In genomic region chr1:229130028-229130668, GRCh38 we compare ENCODE assay signal across 1 cellular context.
TF ChIP-seq lines count a peak whose summit lies in the region.

No MANE protein-coding gene starts in this region.

TF ChIP-seq in HepG2, 621 proteins besides CTCF, POLR2A, EP300 and RAD21 (continued from another document and continues in another):
- TF ChIP-seq, protein P1, sequence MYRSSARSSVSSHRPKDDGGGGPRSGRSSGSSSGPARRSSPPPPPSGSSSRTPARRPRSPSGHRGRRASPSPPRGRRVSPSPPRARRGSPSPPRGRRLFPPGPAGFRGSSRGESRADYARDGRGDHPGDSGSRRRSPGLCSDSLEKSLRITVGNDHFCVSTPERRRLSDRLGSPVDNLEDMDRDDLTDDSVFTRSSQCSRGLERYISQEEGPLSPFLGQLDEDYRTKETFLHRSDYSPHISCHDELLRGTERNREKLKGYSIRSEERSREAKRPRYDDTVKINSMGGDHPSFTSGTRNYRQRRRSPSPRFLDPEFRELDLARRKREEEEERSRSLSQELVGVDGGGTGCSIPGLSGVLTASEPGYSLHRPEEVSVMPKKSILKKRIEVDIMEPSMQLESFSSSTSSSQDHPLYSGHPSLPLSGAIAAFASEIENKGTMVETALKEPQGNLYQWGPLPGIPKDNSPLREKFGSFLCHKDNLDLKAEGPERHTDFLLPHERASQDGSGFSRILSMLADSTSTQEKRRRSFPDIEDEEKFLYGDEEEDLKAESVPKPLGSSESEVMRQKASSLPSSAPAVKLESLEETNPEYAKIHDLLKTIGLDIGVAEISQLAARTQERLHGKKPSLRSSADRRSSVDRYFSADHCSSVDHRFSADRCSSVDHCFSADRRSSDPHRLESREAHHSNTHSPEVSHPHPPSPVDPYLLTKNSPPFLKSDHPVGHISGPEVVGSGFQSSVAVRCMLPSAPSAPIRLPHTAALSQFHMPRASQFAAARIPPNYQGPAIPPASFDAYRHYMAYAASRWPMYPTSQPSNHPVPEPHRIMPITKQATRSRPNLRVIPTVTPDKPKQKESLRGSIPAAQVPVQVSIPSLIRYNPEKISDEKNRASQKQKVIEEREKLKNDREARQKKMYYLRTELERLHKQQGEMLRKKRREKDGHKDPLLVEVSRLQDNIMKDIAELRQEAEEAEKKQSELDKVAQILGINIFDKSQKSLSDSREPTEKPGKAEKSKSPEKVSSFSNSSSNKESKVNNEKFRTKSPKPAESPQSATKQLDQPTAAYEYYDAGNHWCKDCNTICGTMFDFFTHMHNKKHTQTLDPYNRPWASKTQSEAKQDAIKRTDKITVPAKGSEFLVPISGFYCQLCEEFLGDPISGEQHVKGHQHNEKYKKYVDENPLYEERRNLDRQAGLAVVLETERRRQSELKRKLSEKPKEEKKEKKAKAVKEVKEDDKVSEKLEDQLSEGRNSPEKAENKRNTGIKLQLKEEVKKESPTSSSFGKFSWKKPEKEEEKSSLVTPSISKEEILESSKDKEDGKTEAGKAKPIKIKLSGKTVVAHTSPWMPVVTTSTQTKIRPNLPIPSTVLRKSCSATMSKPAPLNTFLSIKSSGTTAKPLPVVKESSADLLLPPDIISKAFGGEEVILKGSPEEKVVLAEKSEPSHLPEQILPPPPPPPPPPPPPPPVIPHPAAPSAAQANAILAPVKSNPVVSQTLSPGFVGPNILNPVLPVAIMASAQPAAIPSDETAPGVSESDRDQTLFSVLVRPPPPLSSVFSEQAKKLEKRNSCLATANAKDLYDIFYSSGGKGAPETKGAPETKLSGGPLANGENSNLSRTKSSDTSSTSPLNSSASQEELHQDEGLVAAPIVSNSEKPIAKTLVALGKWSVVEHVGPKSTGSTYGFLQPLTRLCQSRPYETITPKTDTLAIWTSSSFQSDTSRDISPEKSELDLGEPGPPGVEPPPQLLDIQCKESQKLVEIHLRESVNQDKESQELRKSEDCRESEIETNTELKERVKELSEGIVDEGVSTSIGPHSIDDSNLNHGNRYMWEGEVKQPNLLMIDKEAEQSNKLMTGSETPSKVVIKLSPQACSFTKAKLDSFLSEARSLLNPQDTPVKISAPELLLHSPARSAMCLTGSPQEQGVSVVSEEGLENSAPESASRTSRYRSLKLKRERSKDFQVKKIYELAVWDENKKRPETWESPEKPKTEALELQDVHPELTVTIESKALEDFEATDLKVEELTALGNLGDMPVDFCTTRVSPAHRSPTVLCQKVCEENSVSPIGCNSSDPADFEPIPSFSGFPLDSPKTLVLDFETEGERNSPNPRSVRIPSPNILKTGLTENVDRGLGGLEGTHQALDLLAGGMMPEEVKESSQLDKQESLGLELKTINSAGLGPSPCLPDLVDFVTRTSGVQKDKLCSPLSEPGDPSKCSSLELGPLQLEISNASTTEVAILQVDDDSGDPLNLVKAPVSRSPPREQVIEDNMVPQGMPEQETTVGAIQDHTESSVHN (CRISPR knock-in tag; IDR thresholded peaks at IDR 0.05), result no peak
- no peak for TF ChIP-seq FUBP1 (CRISPR knock-in tag; IDR thresholded peaks at IDR 0.05; ENCODE audit: borderline replicate concordance)
- TF ChIP-seq, protein P2, sequence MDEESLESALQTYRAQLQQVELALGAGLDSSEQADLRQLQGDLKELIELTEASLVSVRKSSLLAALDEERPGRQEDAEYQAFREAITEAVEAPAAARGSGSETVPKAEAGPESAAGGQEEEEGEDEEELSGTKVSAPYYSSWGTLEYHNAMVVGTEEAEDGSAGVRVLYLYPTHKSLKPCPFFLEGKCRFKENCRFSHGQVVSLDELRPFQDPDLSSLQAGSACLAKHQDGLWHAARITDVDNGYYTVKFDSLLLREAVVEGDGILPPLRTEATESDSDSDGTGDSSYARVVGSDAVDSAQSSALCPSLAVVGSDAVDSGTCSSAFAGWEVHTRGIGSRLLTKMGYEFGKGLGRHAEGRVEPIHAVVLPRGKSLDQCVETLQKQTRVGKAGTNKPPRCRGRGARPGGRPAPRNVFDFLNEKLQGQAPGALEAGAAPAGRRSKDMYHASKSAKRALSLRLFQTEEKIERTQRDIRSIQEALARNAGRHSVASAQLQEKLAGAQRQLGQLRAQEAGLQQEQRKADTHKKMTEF (CRISPR knock-in tag; IDR thresholded peaks at IDR 0.05), result peak; percentile 76; the same call in 1 of the 2 replicates
- peak; percentile 65; the same call in 1 of the 2 replicates for TF ChIP-seq EEA1 (CRISPR knock-in tag; IDR thresholded peaks at IDR 0.05; ENCODE audit: borderline replicate concordance)
- TF ChIP-seq ZNF720 (CRISPR knock-in tag; IDR thresholded peaks at IDR 0.05), result no peak
- no peak for TF ChIP-seq ZFP90 (CRISPR knock-in tag; IDR thresholded peaks at IDR 0.05; ENCODE audit: borderline replicate concordance)
- no peak for TF ChIP-seq ZNF451 (CRISPR knock-in tag; IDR thresholded peaks at IDR 0.05)
- TF ChIP-seq ZSCAN22 (CRISPR knock-in tag; IDR thresholded peaks at IDR 0.05), result no peak
- TF ChIP-seq CBX1 (IDR thresholded peaks at IDR 0.05; ENCODE audit: low read depth), result no peak
- TF ChIP-seq EHMT2 (IDR thresholded peaks at IDR 0.05; ENCODE audit: borderline replicate concordance, low read depth, low read length), result no peak; the same call in 1 of the 2 replicates
- TF ChIP-seq ZNF350 (CRISPR knock-in tag; IDR thresholded peaks at IDR 0.05; ENCODE audit: borderline replicate concordance, low read depth), result peak; percentile 42; the same call in 1 of the 2 replicates
- TF ChIP-seq CREB3 (CRISPR knock-in tag; IDR thresholded peaks at IDR 0.05), result no peak
- TF ChIP-seq KDM3A (CRISPR knock-in tag; IDR thresholded peaks at IDR 0.05; ENCODE audit: low read depth), result no peak; the same call in 1 of the 2 replicates
- TF ChIP-seq TARDBP (CRISPR knock-in tag; IDR thresholded peaks at IDR 0.05), result peak; percentile 87; the same call in 1 of the 2 replicates
- TF ChIP-seq ZNF614 (CRISPR knock-in tag; IDR thresholded peaks at IDR 0.05; ENCODE audit: borderline replicate concordance), result peak; percentile 67; the same call in 1 of the 2 replicates
- peak; percentile 61; the same call in 1 of the 2 replicates for TF ChIP-seq TFDP1 (CRISPR knock-in tag; IDR thresholded peaks at IDR 0.05; ENCODE audit: borderline replicate concordance)
- TF ChIP-seq KDM4B (CRISPR knock-in tag; IDR thresholded peaks at IDR 0.05), result no peak; the same call in 1 of the 2 replicates
- TF ChIP-seq, protein P3, sequence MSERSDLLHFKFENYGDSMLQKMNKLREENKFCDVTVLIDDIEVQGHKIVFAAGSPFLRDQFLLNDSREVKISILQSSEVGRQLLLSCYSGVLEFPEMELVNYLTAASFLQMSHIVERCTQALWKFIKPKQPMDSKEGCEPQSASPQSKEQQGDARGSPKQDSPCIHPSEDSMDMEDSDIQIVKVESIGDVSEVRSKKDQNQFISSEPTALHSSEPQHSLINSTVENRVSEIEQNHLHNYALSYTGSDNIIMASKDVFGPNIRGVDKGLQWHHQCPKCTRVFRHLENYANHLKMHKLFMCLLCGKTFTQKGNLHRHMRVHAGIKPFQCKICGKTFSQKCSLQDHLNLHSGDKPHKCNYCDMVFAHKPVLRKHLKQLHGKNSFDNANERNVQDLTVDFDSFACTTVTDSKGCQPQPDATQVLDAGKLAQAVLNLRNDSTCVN (CRISPR knock-in tag; IDR thresholded peaks at IDR 0.05; ENCODE audit: borderline replicate concordance), result 0 out of 2 replicates have a peak, but pooled peaks have one; percentile 19
- TF ChIP-seq, protein P4, sequence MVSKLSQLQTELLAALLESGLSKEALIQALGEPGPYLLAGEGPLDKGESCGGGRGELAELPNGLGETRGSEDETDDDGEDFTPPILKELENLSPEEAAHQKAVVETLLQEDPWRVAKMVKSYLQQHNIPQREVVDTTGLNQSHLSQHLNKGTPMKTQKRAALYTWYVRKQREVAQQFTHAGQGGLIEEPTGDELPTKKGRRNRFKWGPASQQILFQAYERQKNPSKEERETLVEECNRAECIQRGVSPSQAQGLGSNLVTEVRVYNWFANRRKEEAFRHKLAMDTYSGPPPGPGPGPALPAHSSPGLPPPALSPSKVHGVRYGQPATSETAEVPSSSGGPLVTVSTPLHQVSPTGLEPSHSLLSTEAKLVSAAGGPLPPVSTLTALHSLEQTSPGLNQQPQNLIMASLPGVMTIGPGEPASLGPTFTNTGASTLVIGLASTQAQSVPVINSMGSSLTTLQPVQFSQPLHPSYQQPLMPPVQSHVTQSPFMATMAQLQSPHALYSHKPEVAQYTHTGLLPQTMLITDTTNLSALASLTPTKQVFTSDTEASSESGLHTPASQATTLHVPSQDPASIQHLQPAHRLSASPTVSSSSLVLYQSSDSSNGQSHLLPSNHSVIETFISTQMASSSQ (IDR thresholded peaks at IDR 0.05; ENCODE audit: low read depth), result peak; percentile 34; the same call in 1 of the 2 replicates
- TF ChIP-seq, protein P4 (CRISPR knock-in tag; IDR thresholded peaks at IDR 0.05; ENCODE audit: borderline replicate concordance), result peak; percentile 66; the same call in 1 of the 2 replicates
- no peak for TF ChIP-seq ZNF563 (CRISPR knock-in tag; IDR thresholded peaks at IDR 0.05)
- TF ChIP-seq ZNF512 (CRISPR knock-in tag; IDR thresholded peaks at IDR 0.05), result no peak; the same call in 1 of the 2 replicates
- no peak for TF ChIP-seq ZNF704 (CRISPR knock-in tag; IDR thresholded peaks at IDR 0.05; ENCODE audit: borderline replicate concordance)
- no peak for TF ChIP-seq ZNF263 (CRISPR knock-in tag; IDR thresholded peaks at IDR 0.05)
- TF ChIP-seq YEATS4 (CRISPR knock-in tag; IDR thresholded peaks at IDR 0.05; ENCODE audit: borderline replicate concordance), result peak; percentile 73; the same call in 1 of the 2 replicates
